In the genomic region with DNA sequence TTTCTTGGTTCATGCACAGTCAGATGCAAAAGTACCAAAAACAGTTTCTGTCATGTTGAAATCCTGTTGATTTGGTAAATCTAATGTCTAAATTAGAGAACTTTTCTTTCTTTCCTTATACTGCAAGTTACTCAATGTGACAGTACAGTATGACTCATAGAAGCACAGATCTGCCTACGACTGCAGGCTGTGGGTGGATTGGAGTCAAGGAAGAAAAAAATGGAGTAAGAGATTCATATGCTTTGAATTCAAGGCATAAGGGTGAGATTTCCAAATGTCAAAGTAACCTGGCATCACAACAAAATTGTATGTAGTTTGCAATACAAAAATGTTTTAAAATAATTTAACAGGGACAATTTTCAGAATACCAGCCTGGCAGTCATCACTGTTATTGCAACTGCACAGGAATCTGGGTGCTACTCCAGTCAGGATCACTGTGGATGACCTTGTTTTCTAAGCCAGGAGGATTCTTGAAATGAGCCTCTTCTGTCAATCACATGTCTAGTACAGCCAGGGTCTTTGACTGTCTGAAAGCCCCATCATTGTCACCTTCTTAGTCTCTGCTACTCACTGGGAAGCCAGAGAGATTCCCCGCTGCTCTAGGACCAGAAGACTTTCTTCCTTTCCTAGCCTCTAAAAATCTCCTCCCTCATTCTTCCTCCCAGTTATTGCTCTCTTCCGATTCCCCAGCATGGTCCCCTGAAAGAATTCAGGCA, we compare ENCODE assay signal across 9 cellular contexts.
DNase-seq lines count a peak whose midpoint lies in the region; ATAC-seq and TF ChIP-seq lines count a peak whose summit lies in the region.
"Had no signal": no experiment of that assay in that cellular context is flagged by ENCODE, and none has a peak within 500 bp of the region (broad histone marks: within the 10 kb centered on the region; RNA-seq: fewer than 3 reads in every experiment).

No MANE protein-coding gene starts in this region.

- POLR2A ChIA-PET in RWPE1 (lab: Yijun Ruan, JAX; ENCODE audit: low non-redundant PET) (no interaction called here), HEK293T (lab: Yijun Ruan, JAX) (no interaction called here)

- H3K4me1 ChIP-seq in psoas muscle: no peaks in the 10 kb centered on the region

- CTCF ChIA-PET in RWPE1 (lab: Yijun Ruan, JAX): interaction anchor here (0.6 to 0.8 kb wide), 2 partner anchors 9 to 214 kb away, joined by 3 read pairs; no protein-coding TSS in a partner anchor
- CTCF ChIA-PET in HEK293T (lab: Yijun Ruan, JAX): no interaction called here

- peak; percentile 59 to 88 (median 71) for ATAC-seq in psoas muscle
- no peak for ATAC-seq in HG03159 (IDR thresholded peaks at IDR 0.05; ENCODE audit: unreplicated experiment)

- H3K9me3 ChIP-seq in psoas muscle: no peaks in the 10 kb centered on the region

- TF ChIP-seq CTCF in RWPE1 (conservative IDR thresholded peaks at IDR 0.05; ENCODE audit: low read depth): no peak
- TF ChIP-seq CTCF in fibroblast of pulmonary artery (IDR thresholded peaks at IDR 0.05; ENCODE audit: low read length, missing control alignments): no peak
- no peak for TF ChIP-seq CTCF in psoas muscle (IDR thresholded peaks at IDR 0.05)

- H3K27ac ChIP-seq in RWPE1 (peak overlapping the region; percentile 92), psoas muscle (peak overlapping the region; percentile 31)

- intact Hi-C loops in psoas muscle (cut with DNase I): no loop called here

- peak; percentile 10 for DNase-seq in ELF-1 (ENCODE audit: low read depth, low spot score)
- DNase-seq in RWPE1 (ENCODE audit: low spot score): peak; percentile 70
- peak; percentile 90 for DNase-seq in fibroblast of pulmonary artery (ENCODE audit: low read depth)
- no peak for DNase-seq in psoas muscle
- no peak for DNase-seq in stimulated activated CD4-positive, alpha-beta T cell treated with anti-CD3 and anti-CD28 coated beads, Interleukin-15, amount 100 ng/mL, for 24 hours
- DNase-seq in HEK293T (ENCODE audit: extremely low spot score): no peak
- DNase-seq in NCI-H1048 (lab: John Stamatoyannopoulos, UW): no peak
- DNase-seq: NCI-H1930 had no signal

- H3K4me3 ChIP-seq in fibroblast of pulmonary artery (replicated peaks; ENCODE audit: low read depth, low read length): no peak overlapping the region
- no peak overlapping the region for H3K4me3 ChIP-seq in psoas muscle

- WGBS in psoas muscle, 3 donors: 43 to 61% (median 58%) methylated on average over 3 of the region's 3 CpGs

- no peaks in the 10 kb centered on the region for H3K27me3 ChIP-seq in psoas muscle (ENCODE audit: insufficient read depth in 3 of 3, low read length in 2 of 3)

- H3K36me3 ChIP-seq in psoas muscle (ENCODE audit: insufficient read depth in 1 of 2, low read depth in 1 of 2): no peaks in the 10 kb centered on the region

TF ChIP-seq in HEK293T, 16 proteins besides CTCF, POLR2A, EP300 and RAD21:
- TF ChIP-seq ZNF384 (IDR thresholded peaks at IDR 0.05) (no peak), HDGF (IDR thresholded peaks at IDR 0.05; ENCODE audit: borderline replicate concordance) (no peak), L3MBTL2 (conservative IDR thresholded peaks at IDR 0.05) (no peak), FOXA1 (IDR thresholded peaks at IDR 0.05) (no peak), TARDBP (IDR thresholded peaks at IDR 0.05) (no peak), FOXM1 (IDR thresholded peaks at IDR 0.05; ENCODE audit: borderline replicate concordance) (no peak), SUZ12 (IDR thresholded peaks at IDR 0.05) (no peak), PKNOX1 (IDR thresholded peaks at IDR 0.05) (no peak), LEF1 (IDR thresholded peaks at IDR 0.05; ENCODE audit: borderline replicate concordance) (no peak), ARNT (IDR thresholded peaks at IDR 0.05) (no peak), ELF4 (IDR thresholded peaks at IDR 0.05) (no peak), BHLHE40 (IDR thresholded peaks at IDR 0.05; ENCODE audit: borderline replicate concordance) (no peak), CTBP1 (IDR thresholded peaks at IDR 0.05; ENCODE audit: borderline replicate concordance) (no peak), NFRKB (IDR thresholded peaks at IDR 0.05) (no peak), SP1 (IDR thresholded peaks at IDR 0.05) (no peak), FOXK2 (IDR thresholded peaks at IDR 0.05) (no peak)
TF ChIP-seq in HEK293T: peak in this region for 0.

Comparison
In these comparisons a context has a peak if more than half of its experiments do, and no peak if none do; other contexts are left out.
1. DNase-seq: peak in ELF-1 (single experiment), RWPE1 (single experiment) and fibroblast of pulmonary artery (single experiment); none in psoas muscle (0 of 2), stimulated activated CD4-positive, alpha-beta T cell treated with anti-CD3 and anti-CD28 coated beads, Interleukin-15, amount 100 ng/mL, for 24 hours (single experiment), HEK293T (single experiment) and NCI-H1048 (single experiment).